In the genomic region with DNA sequence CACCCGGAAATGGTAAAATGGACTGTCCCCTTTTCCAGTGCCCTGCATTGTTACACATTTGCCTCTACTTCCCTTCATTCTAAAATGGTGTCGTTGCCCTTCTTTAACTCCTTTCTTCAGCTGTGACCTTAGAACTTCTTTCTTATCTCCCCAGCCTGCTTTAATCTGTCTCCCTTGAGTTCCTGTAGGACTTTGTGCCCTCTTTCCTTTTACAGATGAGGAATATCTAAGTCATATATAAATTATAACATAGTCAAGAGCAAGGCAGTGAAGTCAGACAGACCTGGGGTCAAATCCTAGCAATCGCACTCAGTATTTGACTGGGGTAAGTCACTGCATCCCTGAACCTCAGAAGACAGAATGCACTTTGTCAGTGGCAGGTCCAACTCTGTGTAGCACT, we compare ENCODE assay signal across 27 cellular contexts.
"Had no signal": no experiment of that assay in that cellular context is flagged by ENCODE, and none has a peak within 500 bp of the region (broad histone marks: within the 10 kb centered on the region; RNA-seq: fewer than 3 reads in every experiment).

No MANE protein-coding gene starts in this region.

- ATAC-seq: activated T-cell treated with anti-CD3 and anti-CD28 coated beads, Interleukin-2, amount 50 U/mL, for 4 hours; Panc1; Right ventricle myocardium inferior; T-cell had no signal

- H3K4me3 ChIP-seq: breast epithelium, MG63, SK-N-MC had no signal

- DNase-seq: activated CD4-positive, alpha-beta memory T cell treated with anti-CD3 and anti-CD28 coated beads for 36 hours; activated CD4-positive, alpha-beta T cell treated with anti-CD3 and anti-CD28 coated beads, Interleukin-2, amount 10 ng/mL, durations not matched to agents 7 days and 5 days; activated CD4-positive, CD25-positive, alpha-beta regulatory T cell; activated CD8-positive, alpha-beta memory T cell treated with anti-CD3 and anti-CD28 coated beads for 24 hours; activated gamma-delta T cell treated with Interleukin-2 at 50 U/mL for 16 hours; activated naive CD4-positive, alpha-beta T cell treated with anti-CD3 and anti-CD28 coated beads, Interleukin-2, amount 50 U/mL, for 16 hours; activated T-cell treated with anti-CD3 and anti-CD28 coated beads, Interleukin-2, amount 50 U/mL, for 4 hours; aorta; MG63; MV-4-11; NCI-H1092 treated with DMSO at 0.1 percent for 48 hours; NCI-H1417 treated with DMSO at 0.1 percent for 48 hours; NCI-H1694; NCI-H2029; NCI-H2107; NCI-H2171 treated with DMSO at 0.1 percent for 48 hours; NCI-H226; NCI-H526 treated with DMSO at 0.1 percent for 48 hours; NCI-H82; OCI-M1; RPMI8226; T-cell had no signal

- H3K36me3 ChIP-seq: MG63 had no signal

- H3K9me3 ChIP-seq: breast epithelium, MG63 had no signal

- H3K9me3 Mint-ChIP-seq: activated CD4-positive, alpha-beta memory T cell treated with anti-CD3 and anti-CD28 coated beads for 36 hours; activated CD4-positive, alpha-beta T cell treated with anti-CD3 and anti-CD28 coated beads, Interleukin-2, amount 10 ng/mL, durations not matched to agents 7 days and 5 days; activated T-cell treated with anti-CD3 and anti-CD28 coated beads, Interleukin-2, amount 50 U/mL, for 4 hours; activated T-helper 2 cell treated with anti-CD3 and anti-CD28 coated beads, Interferon-gamma antibody, Interleukin-2, Interleukin-4, amounts not matched to agents 10 μg/mL and 5 μg/mL and 100 μg/mL, durations not matched to agents 14 hours and 24 hours and 36 hours; T-cell had no signal

- H3K4me3 Mint-ChIP-seq: activated CD4-positive, alpha-beta memory T cell treated with anti-CD3 and anti-CD28 coated beads for 36 hours; activated CD4-positive, alpha-beta T cell treated with anti-CD3 and anti-CD28 coated beads, Interleukin-2, amount 10 ng/mL, durations not matched to agents 7 days and 5 days; activated T-cell treated with anti-CD3 and anti-CD28 coated beads, Interleukin-2, amount 50 U/mL, for 4 hours; T-cell had no signal

- H3K27ac Mint-ChIP-seq: activated CD4-positive, alpha-beta memory T cell treated with anti-CD3 and anti-CD28 coated beads for 36 hours; activated CD4-positive, alpha-beta T cell treated with anti-CD3 and anti-CD28 coated beads, Interleukin-2, amount 10 ng/mL, durations not matched to agents 7 days and 5 days; activated T-helper 2 cell treated with anti-CD3 and anti-CD28 coated beads, Interferon-gamma antibody, Interleukin-2, Interleukin-4, amounts not matched to agents 10 μg/mL and 5 μg/mL and 100 μg/mL, durations not matched to agents 14 hours and 24 hours and 36 hours had no signal

- H3K27me3 Mint-ChIP-seq: activated CD4-positive, alpha-beta memory T cell treated with anti-CD3 and anti-CD28 coated beads for 36 hours; activated CD4-positive, alpha-beta T cell treated with anti-CD3 and anti-CD28 coated beads, Interleukin-2, amount 10 ng/mL, durations not matched to agents 7 days and 5 days; T-cell had no signal

- H3K4me1 ChIP-seq: breast epithelium had no signal

- H3K4me1 Mint-ChIP-seq: activated CD4-positive, alpha-beta T cell treated with anti-CD3 and anti-CD28 coated beads, Interleukin-2, amount 10 ng/mL, durations not matched to agents 7 days and 5 days; T-cell had no signal
